Comparison of ENCODE assay signal across 16 cellular contexts in genomic region chr6:42228305-42228704, GRCh38. TPM values are rescaled to one million over a fixed set of nuclear protein-coding genes. Genes with fewer than 3 reads are reported as not detected.
A peak's percentile ranks its signal among the peaks of the same experiment; 100 is the strongest.
DNase-seq lines count a peak whose midpoint lies in the region; ATAC-seq and TF ChIP-seq lines count a peak whose summit lies in the region.
"Had no signal": no experiment of that assay in that cellular context is flagged by ENCODE, and none has a peak within 500 bp of the region (broad histone marks: within the 10 kb centered on the region; RNA-seq: fewer than 3 reads in every experiment).

No MANE protein-coding gene starts in this region.

- POLR2A ChIA-PET in activated CD8-positive, alpha-beta T cell treated with anti-CD3 and anti-CD28 coated beads for 36 hours (lab: Charles Lee), result no interaction called here

- H3K36me3 Mint-ChIP-seq in natural killer cell treated with Interleukin-12 subunit alpha and Interleukin-12 subunit beta and Interleukin-15 and Interleukin-18, amount 100 ng/mL, for 72 hours, result peaks cover 11% of the 10 kb centered on the region
- H3K36me3 Mint-ChIP-seq in natural killer cell (no peaks in the 10 kb centered on the region), T-helper 17 cell (ENCODE audit: low read depth) (peaks cover 3% of the 10 kb centered on the region)
- H3K36me3 Mint-ChIP-seq in activated CD8-positive, alpha-beta T cell treated with anti-CD3 and anti-CD28 coated beads for 36 hours (ENCODE audit: low read depth), result no peaks in the 10 kb centered on the region

- TF ChIP-seq POLR2A in esophagus squamous epithelium (IDR thresholded peaks at IDR 0.05), result no peak

- H3K27ac ChIP-seq in esophagus squamous epithelium, result peak overlapping the region in 3 of 4 donors; percentile 83 to 91 (median 90)

- H3K4me3 ChIP-seq in esophagus squamous epithelium, result no peak overlapping the region

- no peak for ATAC-seq in natural killer cell treated with Interleukin-12 subunit alpha and Interleukin-12 subunit beta and Interleukin-15 and Interleukin-18, amount 100 ng/mL, for 72 hours
- ATAC-seq in natural killer cell (no peak), T-helper 17 cell (no peak), HG03521 (IDR thresholded peaks at IDR 0.05; ENCODE audit: unreplicated experiment) (no peak)
- ATAC-seq in activated CD8-positive, alpha-beta T cell treated with anti-CD3 and anti-CD28 coated beads for 36 hours, result no peak

- WGBS in esophagus squamous epithelium, 2 donors, result 83 to 92% methylated on average over 15 of the region's 15 CpGs

- no peaks in the 10 kb centered on the region for H3K27me3 ChIP-seq in esophagus squamous epithelium

- H3K27ac Mint-ChIP-seq in natural killer cell treated with Interleukin-12 subunit alpha and Interleukin-12 subunit beta and Interleukin-15 and Interleukin-18, amount 100 ng/mL, for 72 hours, result peak overlapping the region; percentile 32 to 52
- H3K27ac Mint-ChIP-seq in natural killer cell (no peak overlapping the region), T-helper 17 cell (peak overlapping the region; percentile 32)
- no peak overlapping the region for H3K27ac Mint-ChIP-seq in activated CD8-positive, alpha-beta T cell treated with anti-CD3 and anti-CD28 coated beads for 36 hours

- no peak for DNase-seq in natural killer cell treated with Interleukin-12 subunit alpha and Interleukin-12 subunit beta and Interleukin-15 and Interleukin-18, amount 100 ng/mL, for 72 hours (ENCODE audit: low spot score)
- DNase-seq in natural killer cell, result no peak
- no peak for DNase-seq in T-helper 17 cell
- DNase-seq in esophagus squamous epithelium (lab: John Stamatoyannopoulos, UW), result no peak
- DNase-seq in NCI-H2227 (lab: John Stamatoyannopoulos, UW; ENCODE audit: unreplicated experiment), result no peak
- no peak for DNase-seq in activated CD8-positive, alpha-beta T cell treated with anti-CD3 and anti-CD28 coated beads for 36 hours
- DNase-seq: ACHN, COR-L47, EL, KG1, NCI-H1048, NCI-H1436 treated with DMSO at 0.1 percent for 48 hours, NCI-H2029 treated with DMSO at 0.1 percent for 48 hours, NCI-H510A treated with DMSO at 0.1 percent for 48 hours, SHP77 treated with DMSO at 0.1 percent for 48 hours had no signal

- intact Hi-C loops in natural killer cell (cut with micrococcal nuclease), result no loop called here
- intact Hi-C loops in esophagus squamous epithelium (cut with DNase I), result no loop called here
- intact Hi-C loops in activated CD8-positive, alpha-beta T cell treated with anti-CD3 and anti-CD28 coated beads for 36 hours (cut with micrococcal nuclease), result no loop called here

- no peaks in the 10 kb centered on the region for H3K9me3 ChIP-seq in T-helper 17 cell (ENCODE audit: control insufficient read depth, low read length, poor library complexity, severe bottlenecking)
- no peaks in the 10 kb centered on the region for H3K9me3 ChIP-seq in esophagus squamous epithelium

- no peaks in the 10 kb centered on the region for H3K9me3 Mint-ChIP-seq in natural killer cell treated with Interleukin-12 subunit alpha and Interleukin-12 subunit beta and Interleukin-15 and Interleukin-18, amount 100 ng/mL, for 72 hours
- H3K9me3 Mint-ChIP-seq in natural killer cell, result no peaks in the 10 kb centered on the region
- no peaks in the 10 kb centered on the region for H3K9me3 Mint-ChIP-seq in activated CD8-positive, alpha-beta T cell treated with anti-CD3 and anti-CD28 coated beads for 36 hours

- no peak overlapping the region for H3K4me3 Mint-ChIP-seq in natural killer cell treated with Interleukin-12 subunit alpha and Interleukin-12 subunit beta and Interleukin-15 and Interleukin-18, amount 100 ng/mL, for 72 hours
- no peak overlapping the region for H3K4me3 Mint-ChIP-seq in natural killer cell
- H3K4me3 Mint-ChIP-seq in T-helper 17 cell, result no peak overlapping the region
- no peak overlapping the region for H3K4me3 Mint-ChIP-seq in activated CD8-positive, alpha-beta T cell treated with anti-CD3 and anti-CD28 coated beads for 36 hours

- TF ChIP-seq CTCF in natural killer cell (IDR thresholded peaks at IDR 0.05) (no peak), esophagus squamous epithelium (IDR thresholded peaks at IDR 0.05) (no peak)
- TF ChIP-seq CTCF in activated CD8-positive, alpha-beta T cell treated with anti-CD3 and anti-CD28 coated beads for 36 hours (IDR thresholded peaks at IDR 0.05), result no peak

- H3K27me3 Mint-ChIP-seq in natural killer cell treated with Interleukin-12 subunit alpha and Interleukin-12 subunit beta and Interleukin-15 and Interleukin-18, amount 100 ng/mL, for 72 hours, result no peaks in the 10 kb centered on the region
- H3K27me3 Mint-ChIP-seq in natural killer cell (ENCODE audit: low read depth in 2 of 2) (no peaks in the 10 kb centered on the region), T-helper 17 cell (no peaks in the 10 kb centered on the region)
- no peaks in the 10 kb centered on the region for H3K27me3 Mint-ChIP-seq in activated CD8-positive, alpha-beta T cell treated with anti-CD3 and anti-CD28 coated beads for 36 hours

- peaks cover 0 to 85% (median 24%) of the 10 kb centered on the region in 3 donors for H3K4me1 ChIP-seq in esophagus squamous epithelium

- peaks cover 0 to 52% (median 0%) of the 10 kb centered on the region in 3 donors for H3K36me3 ChIP-seq in esophagus squamous epithelium

- H3K4me1 Mint-ChIP-seq in natural killer cell treated with Interleukin-12 subunit alpha and Interleukin-12 subunit beta and Interleukin-15 and Interleukin-18, amount 100 ng/mL, for 72 hours (ENCODE audit: low read depth in 2 of 2), result peaks cover 0 to 7% of the 10 kb centered on the region in 2 donors
- no peaks in the 10 kb centered on the region for H3K4me1 Mint-ChIP-seq in natural killer cell
- no peaks in the 10 kb centered on the region for H3K4me1 Mint-ChIP-seq in T-helper 17 cell
- peaks cover 10% of the 10 kb centered on the region for H3K4me1 Mint-ChIP-seq in activated CD8-positive, alpha-beta T cell treated with anti-CD3 and anti-CD28 coated beads for 36 hours (ENCODE audit: low read depth)

- CTCF ChIA-PET in activated CD8-positive, alpha-beta T cell treated with anti-CD3 and anti-CD28 coated beads for 36 hours (lab: Charles Lee), result interaction anchor here (3.5 kb wide), 1 partner anchor 319 kb away, joined by 21 read pairs; no protein-coding TSS in a partner anchor

RNA-seq across cellular contexts. Expression of gene MRPS10, which starts 10.6 kb away (rescaled TPM):
- total RNA-seq in natural killer cell treated with Interleukin-12 subunit alpha and Interleukin-12 subunit beta and Interleukin-15 and Interleukin-18, amount 100 ng/mL, for 72 hours, result 10 to 100 TPM; 35.1 to 35.6 TPM
- total RNA-seq in natural killer cell, result 10 to 100 TPM; 21.8 to 25.4 (median 22.6) TPM
- total RNA-seq in T-helper 17 cell, result 10 to 100 TPM; 15.4 to 20.1 TPM
- 10 to 100 TPM; 40.3 to 70.3 (median 46.2) TPM for total RNA-seq in esophagus squamous epithelium
- 10 to 100 TPM; 36.7 to 38.9 TPM for total RNA-seq in activated CD8-positive, alpha-beta T cell treated with anti-CD3 and anti-CD28 coated beads for 36 hours

RNA-seq across cellular contexts. Expression of gene GUCA1B, which starts 33.5 kb away (rescaled TPM):
- 1 to 10 TPM in 1 of 2 donors, under 1 TPM in 1; 0.95 to 2.2 TPM for total RNA-seq in natural killer cell treated with Interleukin-12 subunit alpha and Interleukin-12 subunit beta and Interleukin-15 and Interleukin-18, amount 100 ng/mL, for 72 hours
- total RNA-seq in natural killer cell, result 1 to 10 TPM; 1.8 to 2.4 (median 2.0) TPM
- 1 to 10 TPM; 1.5 to 2.2 TPM for total RNA-seq in T-helper 17 cell
- total RNA-seq in esophagus squamous epithelium, result 1 to 10 TPM in 1 of 4 donors, under 1 TPM in 3; 0.22 to 2.8 (median 0.61) TPM
- total RNA-seq in activated CD8-positive, alpha-beta T cell treated with anti-CD3 and anti-CD28 coated beads for 36 hours, result 1 to 10 TPM; 1.9 to 2.6 TPM

RNA-seq across cellular contexts. Expression of gene GUCA1A, which starts 55.1 kb away (rescaled TPM):
- total RNA-seq in natural killer cell treated with Interleukin-12 subunit alpha and Interleukin-12 subunit beta and Interleukin-15 and Interleukin-18, amount 100 ng/mL, for 72 hours, result not detected
- total RNA-seq in natural killer cell (not detected), T-helper 17 cell (not detected), esophagus squamous epithelium (not detected)
- total RNA-seq in activated CD8-positive, alpha-beta T cell treated with anti-CD3 and anti-CD28 coated beads for 36 hours, result under 1 TPM in 1 of 2 experiments, not detected in 1; 0.20 TPM

Comparison
In these comparisons a context has a peak if more than half of its experiments do, and no peak if none do; other contexts are left out.
1. H3K27ac Mint-ChIP-seq: peak in natural killer cell treated with Interleukin-12 subunit alpha and Interleukin-12 subunit beta and Interleukin-15 and Interleukin-18, amount 100 ng/mL, for 72 hours (2 of 2) and T-helper 17 cell (single experiment); none in natural killer cell (0 of 2) and activated CD8-positive, alpha-beta T cell treated with anti-CD3 and anti-CD28 coated beads for 36 hours (single experiment).